Comparison of ENCODE assay signal across 33 cellular contexts in genomic region chr11:5622802-5623201, GRCh38. TPM values are rescaled to one million over a fixed set of nuclear protein-coding genes. Genes with fewer than 3 reads are reported as not detected.
DNase-seq lines count a peak whose midpoint lies in the region; ATAC-seq and TF ChIP-seq lines count a peak whose summit lies in the region.
"Had no signal": no experiment of that assay in that cellular context is flagged by ENCODE, and none has a peak within 500 bp of the region (broad histone marks: within the 10 kb centered on the region; RNA-seq: fewer than 3 reads in every experiment).

No MANE protein-coding gene starts in this region.

- ATAC-seq in activated CD8-positive, alpha-beta T cell treated with anti-CD3 and anti-CD28 coated beads for 36 hours, result no peak
- no peak for ATAC-seq in naive thymus-derived CD4-positive, alpha-beta T cell

- H3K27me3 Mint-ChIP-seq in activated naive CD4-positive, alpha-beta T cell treated with anti-CD3 and anti-CD28 coated beads for 36 hours (ENCODE audit: low read depth), result no peaks in the 10 kb centered on the region
- no peaks in the 10 kb centered on the region for H3K27me3 Mint-ChIP-seq in CD8-positive, alpha-beta memory T cell
- no peaks in the 10 kb centered on the region for H3K27me3 Mint-ChIP-seq in activated CD8-positive, alpha-beta T cell treated with anti-CD3 and anti-CD28 coated beads for 36 hours
- H3K27me3 Mint-ChIP-seq in naive thymus-derived CD4-positive, alpha-beta T cell, result no peaks in the 10 kb centered on the region
- H3K27me3 Mint-ChIP-seq: type B pancreatic cell had no signal

- H3K9me3 ChIP-seq in CD8-positive, alpha-beta memory T cell (ENCODE audit: low read length), result no peaks in the 10 kb centered on the region
- H3K9me3 ChIP-seq in naive thymus-derived CD4-positive, alpha-beta T cell (ENCODE audit: control insufficient read depth in 2 of 3, low read length in 3 of 3), result no peaks in the 10 kb centered on the region
- H3K9me3 ChIP-seq: right atrium auricular region, spleen had no signal

- H3K4me1 Mint-ChIP-seq in activated naive CD4-positive, alpha-beta T cell treated with anti-CD3 and anti-CD28 coated beads for 36 hours (ENCODE audit: low read depth), result peaks cover 30% of the 10 kb centered on the region
- H3K4me1 Mint-ChIP-seq in CD8-positive, alpha-beta memory T cell, result peaks cover 35 to 41% (median 41%) of the 10 kb centered on the region in 3 donors
- peaks cover 33% of the 10 kb centered on the region for H3K4me1 Mint-ChIP-seq in activated CD8-positive, alpha-beta T cell treated with anti-CD3 and anti-CD28 coated beads for 36 hours (ENCODE audit: low read depth)
- peaks cover 26 to 44% (median 39%) of the 10 kb centered on the region in 7 donors for H3K4me1 Mint-ChIP-seq in naive thymus-derived CD4-positive, alpha-beta T cell
- H3K4me1 Mint-ChIP-seq: neural progenitor cell had no signal

- DNase-seq in activated naive CD4-positive, alpha-beta T cell treated with anti-CD3 and anti-CD28 coated beads for 36 hours, result no peak
- no peak for DNase-seq in activated naive CD4-positive, alpha-beta T cell treated with Interleukin-2 at 50 U/mL for 16 hours
- DNase-seq in CD8-positive, alpha-beta memory T cell, result no peak
- DNase-seq in activated CD8-positive, alpha-beta T cell treated with anti-CD3 and anti-CD28 coated beads for 36 hours, result no peak
- DNase-seq in naive thymus-derived CD4-positive, alpha-beta T cell, result no peak
- DNase-seq in COLO829 (ENCODE audit: low spot score) (no peak), glomerular visceral epithelial cell (ENCODE audit: extremely low spot score) (no peak)
- DNase-seq: activated gamma-delta T cell treated with Interleukin-2 at 50 U/mL for 16 hours; activated T-cell treated with anti-CD3 and anti-CD28 coated beads, Interleukin-2, amount 50 U/mL, for 1 hour; anterior cingulate cortex; C1 segment of cervical spinal cord; cortex of kidney; GM23248; head of caudate nucleus; Kasumi-1; MV-4-11; NCI-H1436 treated with DMSO at 0.1 percent for 48 hours; NCI-H2107; NCI-H774; spleen; stimulated activated CD4-positive, alpha-beta T cell treated with anti-CD3 and anti-CD28 coated beads, Interleukin-2, amount 100 ng/mL, for 48 hours; substantia nigra; WERI-Rb-1 had no signal

- H3K4me3 ChIP-seq in CD8-positive, alpha-beta memory T cell (ENCODE audit: low read length), result no peak overlapping the region
- no peak overlapping the region for H3K4me3 ChIP-seq in naive thymus-derived CD4-positive, alpha-beta T cell (ENCODE audit: low read length)
- H3K4me3 ChIP-seq: GM23248, lung, neural progenitor cell, right atrium auricular region, spleen had no signal

- no peaks in the 10 kb centered on the region for H3K27me3 ChIP-seq in CD8-positive, alpha-beta memory T cell (ENCODE audit: insufficient read depth, low read length, poor library complexity, severe bottlenecking)
- no peaks in the 10 kb centered on the region for H3K27me3 ChIP-seq in naive thymus-derived CD4-positive, alpha-beta T cell (ENCODE audit: control insufficient read depth in 2 of 2, insufficient read depth in 2 of 2, low read length in 2 of 2)
- H3K27me3 ChIP-seq: neural progenitor cell, right atrium auricular region, spleen had no signal

- no peaks in the 10 kb centered on the region for H3K9me3 Mint-ChIP-seq in activated naive CD4-positive, alpha-beta T cell treated with anti-CD3 and anti-CD28 coated beads for 36 hours
- H3K9me3 Mint-ChIP-seq in CD8-positive, alpha-beta memory T cell, result no peaks in the 10 kb centered on the region
- H3K9me3 Mint-ChIP-seq in activated CD8-positive, alpha-beta T cell treated with anti-CD3 and anti-CD28 coated beads for 36 hours, result no peaks in the 10 kb centered on the region
- H3K9me3 Mint-ChIP-seq in naive thymus-derived CD4-positive, alpha-beta T cell, result peaks cover 0 to 2% (median 0%) of the 10 kb centered on the region in 11 donors
- H3K9me3 Mint-ChIP-seq: neural progenitor cell had no signal

- no peaks in the 10 kb centered on the region for H3K36me3 ChIP-seq in CD8-positive, alpha-beta memory T cell (ENCODE audit: insufficient read depth, low read length)
- H3K36me3 ChIP-seq in naive thymus-derived CD4-positive, alpha-beta T cell (ENCODE audit: control insufficient read depth in 2 of 3, insufficient read depth in 3 of 3, low read length in 3 of 3), result peaks cover 0 to 2% (median 0%) of the 10 kb centered on the region in 3 experiments
- H3K36me3 ChIP-seq: neural progenitor cell, right atrium auricular region, spleen, WERI-Rb-1 had no signal

- no peak overlapping the region for H3K27ac Mint-ChIP-seq in activated naive CD4-positive, alpha-beta T cell treated with anti-CD3 and anti-CD28 coated beads for 36 hours
- H3K27ac Mint-ChIP-seq in CD8-positive, alpha-beta memory T cell, result peak overlapping the region in 1 of 8 donors; percentile 54
- H3K27ac Mint-ChIP-seq in activated CD8-positive, alpha-beta T cell treated with anti-CD3 and anti-CD28 coated beads for 36 hours, result peak overlapping the region; percentile 13
- peak overlapping the region in 2 of 9 donors; percentile 10 to 86 for H3K27ac Mint-ChIP-seq in naive thymus-derived CD4-positive, alpha-beta T cell
- H3K27ac Mint-ChIP-seq: neural progenitor cell, type B pancreatic cell had no signal

- peaks cover 2% of the 10 kb centered on the region for H3K36me3 Mint-ChIP-seq in activated naive CD4-positive, alpha-beta T cell treated with anti-CD3 and anti-CD28 coated beads for 36 hours (ENCODE audit: low read depth)
- peaks cover 0 to 10% (median 6%) of the 10 kb centered on the region in 3 donors for H3K36me3 Mint-ChIP-seq in CD8-positive, alpha-beta memory T cell
- H3K36me3 Mint-ChIP-seq in activated CD8-positive, alpha-beta T cell treated with anti-CD3 and anti-CD28 coated beads for 36 hours (ENCODE audit: low read depth), result peaks cover 2% of the 10 kb centered on the region
- peaks cover 0 to 18% (median 9%) of the 10 kb centered on the region in 5 donors for H3K36me3 Mint-ChIP-seq in naive thymus-derived CD4-positive, alpha-beta T cell
- H3K36me3 Mint-ChIP-seq: neural progenitor cell, type B pancreatic cell had no signal

- TF ChIP-seq CTCF in activated CD8-positive, alpha-beta T cell treated with anti-CD3 and anti-CD28 coated beads for 36 hours (IDR thresholded peaks at IDR 0.05), result no peak

- H3K27ac ChIP-seq in CD8-positive, alpha-beta memory T cell (ENCODE audit: low read depth, low read length), result no peak overlapping the region
- H3K27ac ChIP-seq in naive thymus-derived CD4-positive, alpha-beta T cell (ENCODE audit: low read depth, low read length), result no peak overlapping the region
- H3K27ac ChIP-seq: GM23248, HL-60, neural progenitor cell, right atrium auricular region, spleen, WERI-Rb-1 had no signal

- intact Hi-C loops in activated naive CD4-positive, alpha-beta T cell treated with anti-CD3 and anti-CD28 coated beads for 36 hours (cut with micrococcal nuclease), result loop anchor here (5.0 to 10.0 kb wide), 2 partner anchors 612 to 1016 kb away; partner anchors contain the start of genes CNGA4, FHIP1B and TRIM68
- intact Hi-C loops in activated CD8-positive, alpha-beta T cell treated with anti-CD3 and anti-CD28 coated beads for 36 hours (cut with micrococcal nuclease), result no loop called here
- intact Hi-C loops in naive thymus-derived CD4-positive, alpha-beta T cell (cut with micrococcal nuclease), result loop anchor here (10.0 kb wide), 2 partner anchors 1018 to 1228 kb away; partner anchors contain the start of genes TRIM21 (in 1 of the 2) and TRIM68 (in 1 of the 2)

- CTCF ChIA-PET in activated naive CD4-positive, alpha-beta T cell treated with anti-CD3 and anti-CD28 coated beads for 36 hours (lab: Charles Lee), result interaction anchor here (1.0 kb wide), 1 partner anchor 63 kb away, joined by 3 read pairs; no protein-coding TSS in a partner anchor
- CTCF ChIA-PET in CD8-positive, alpha-beta memory T cell (lab: Charles Lee), result interaction anchor here (1.1 kb wide), 1 partner anchor 62 kb away, joined by 4 read pairs; the partner anchor contains the start of gene TRIM5
- CTCF ChIA-PET in activated CD8-positive, alpha-beta T cell treated with anti-CD3 and anti-CD28 coated beads for 36 hours (lab: Charles Lee), result no interaction called here
- CTCF ChIA-PET in naive thymus-derived CD4-positive, alpha-beta T cell (lab: Charles Lee), result no interaction called here

- peaks cover 23% of the 10 kb centered on the region for H3K4me1 ChIP-seq in CD8-positive, alpha-beta memory T cell (ENCODE audit: insufficient read depth, low read length)
- peaks cover 15 to 18% of the 10 kb centered on the region in 2 donors for H3K4me1 ChIP-seq in naive thymus-derived CD4-positive, alpha-beta T cell (ENCODE audit: control insufficient read depth in 2 of 2, insufficient read depth in 2 of 2, low read length in 2 of 2)

- H3K4me3 Mint-ChIP-seq in activated naive CD4-positive, alpha-beta T cell treated with anti-CD3 and anti-CD28 coated beads for 36 hours, result peak overlapping the region; percentile 5
- peak overlapping the region in 5 of 7 donors; percentile 23 to 79 (median 36) for H3K4me3 Mint-ChIP-seq in CD8-positive, alpha-beta memory T cell
- H3K4me3 Mint-ChIP-seq in activated CD8-positive, alpha-beta T cell treated with anti-CD3 and anti-CD28 coated beads for 36 hours, result peak overlapping the region; percentile 27
- peak overlapping the region in 8 of 10 donors; percentile 14 to 53 (median 35) for H3K4me3 Mint-ChIP-seq in naive thymus-derived CD4-positive, alpha-beta T cell
- H3K4me3 Mint-ChIP-seq: neural progenitor cell, type B pancreatic cell had no signal

- POLR2A ChIA-PET in CD8-positive, alpha-beta memory T cell (lab: Charles Lee), result no interaction called here
- POLR2A ChIA-PET in activated CD8-positive, alpha-beta T cell treated with anti-CD3 and anti-CD28 coated beads for 36 hours (lab: Charles Lee), result no interaction called here
- POLR2A ChIA-PET in naive thymus-derived CD4-positive, alpha-beta T cell (lab: Charles Lee), result interaction anchor here (1.3 kb wide), 1 partner anchor 69 kb away, joined by 3 read pairs; no protein-coding TSS in a partner anchor

RNA-seq across cellular contexts. Expression of gene TRIM34, which starts 2.0 kb away (rescaled TPM):
- total RNA-seq in activated naive CD4-positive, alpha-beta T cell treated with anti-CD3 and anti-CD28 coated beads for 36 hours, result 10 to 100 TPM; 12.8 to 12.9 TPM
- 1 to 10 TPM; 3.1 to 4.1 TPM for total RNA-seq in CD8-positive, alpha-beta memory T cell
- 13.5 TPM for polyA plus RNA-seq in CD8-positive, alpha-beta memory T cell
- 1 to 10 TPM; 8.5 to 9.3 TPM for total RNA-seq in activated CD8-positive, alpha-beta T cell treated with anti-CD3 and anti-CD28 coated beads for 36 hours
- total RNA-seq in naive thymus-derived CD4-positive, alpha-beta T cell, result 10 to 100 TPM in 4 of 5 experiments, 1 to 10 TPM in 1; 5.8 to 14.2 (median 10.8) TPM
- 10 to 100 TPM; 10.8 to 12.6 TPM for polyA plus RNA-seq in naive thymus-derived CD4-positive, alpha-beta T cell

RNA-seq across cellular contexts. Expression of gene TRIM6, which starts 26.4 kb away (rescaled TPM):
- total RNA-seq in activated naive CD4-positive, alpha-beta T cell treated with anti-CD3 and anti-CD28 coated beads for 36 hours, result 1 to 10 TPM; 2.1 to 2.6 TPM
- under 1 TPM in 1 of 2 experiments, not detected in 1; 0.20 TPM for total RNA-seq in CD8-positive, alpha-beta memory T cell
- polyA plus RNA-seq in CD8-positive, alpha-beta memory T cell, result not detected
- under 1 TPM; 0.32 to 0.47 TPM for total RNA-seq in activated CD8-positive, alpha-beta T cell treated with anti-CD3 and anti-CD28 coated beads for 36 hours
- under 1 TPM in 1 of 5 experiments, not detected in 4; 0.36 TPM for total RNA-seq in naive thymus-derived CD4-positive, alpha-beta T cell
- not detected for polyA plus RNA-seq in naive thymus-derived CD4-positive, alpha-beta T cell

RNA-seq across cellular contexts. Expression of gene OR52B6, which starts 42.1 kb away (rescaled TPM):
- not detected for total RNA-seq in activated naive CD4-positive, alpha-beta T cell treated with anti-CD3 and anti-CD28 coated beads for 36 hours
- total RNA-seq in CD8-positive, alpha-beta memory T cell, result not detected
- polyA plus RNA-seq in CD8-positive, alpha-beta memory T cell, result not detected
- total RNA-seq in activated CD8-positive, alpha-beta T cell treated with anti-CD3 and anti-CD28 coated beads for 36 hours, result not detected
- not detected for total RNA-seq in naive thymus-derived CD4-positive, alpha-beta T cell
- polyA plus RNA-seq in naive thymus-derived CD4-positive, alpha-beta T cell, result not detected
- total RNA-seq: cardiac septum, fibroblast of villous mesenchyme, GM23248, kidney epithelial cell, lung, mononuclear cell, right atrium auricular region, spleen had no signal
- polyA plus RNA-seq: esophagus, GM23248, lung, spleen had no signal

Comparison
In these comparisons a context has a peak if more than half of its experiments do, and no peak if none do; other contexts are left out.
1. CTCF ChIA-PET loops: an anchor here in activated naive CD4-positive, alpha-beta T cell treated with anti-CD3 and anti-CD28 coated beads for 36 hours (1.0 kb wide) and CD8-positive, alpha-beta memory T cell (1.1 kb wide); none called in activated CD8-positive, alpha-beta T cell treated with anti-CD3 and anti-CD28 coated beads for 36 hours and naive thymus-derived CD4-positive, alpha-beta T cell.